In the genomic region with DNA sequence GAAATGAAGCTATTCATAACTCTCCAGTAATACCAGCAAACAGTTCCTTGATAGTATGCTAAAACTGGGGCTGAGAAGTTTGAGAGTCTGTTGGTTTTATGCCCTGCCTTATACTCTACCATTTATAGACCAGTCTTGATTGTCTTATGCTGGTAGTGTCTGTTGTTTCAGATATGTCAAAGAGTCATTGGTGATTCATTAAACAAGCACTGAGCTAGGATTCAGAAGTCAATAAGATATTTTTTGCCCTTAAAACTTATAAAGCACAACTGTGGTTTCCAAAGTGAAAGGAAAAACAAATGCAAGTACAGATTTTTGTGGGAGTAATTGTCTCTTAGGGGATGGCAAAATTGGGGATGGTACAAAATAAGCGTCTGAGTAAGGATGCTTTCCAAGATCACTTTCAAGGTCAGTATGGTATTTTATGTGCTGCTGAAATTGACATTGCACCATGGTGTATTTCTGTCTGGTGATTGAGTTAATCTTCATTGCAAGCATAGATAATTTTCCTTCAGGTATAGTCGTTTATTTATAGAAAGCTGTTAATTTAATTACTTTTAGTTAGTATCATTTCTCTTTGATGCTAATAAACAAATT, we compare ENCODE assay signal across 2 cellular contexts.
A peak's percentile ranks its signal among the peaks of the same experiment; 100 is the strongest.
TF ChIP-seq lines count a peak whose summit lies in the region.

No MANE protein-coding gene starts in this region.

TF ChIP-seq in SK-N-SH, 30 proteins besides CTCF, POLR2A, EP300 and RAD21:
- TF ChIP-seq USF1 (IDR thresholded peaks at IDR 0.05; ENCODE audit: borderline replicate concordance, low read depth) (no peak), TCF12 (IDR thresholded peaks at IDR 0.05) (no peak), JUND (IDR thresholded peaks at IDR 0.05) (0 out of 2 replicates have a peak, but pooled peaks have one; percentile 37), MAX (IDR thresholded peaks at IDR 0.05; ENCODE audit: low read depth) (no peak), MEF2A (IDR thresholded peaks at IDR 0.05; ENCODE audit: borderline replicate concordance, low read depth) (no peak), CHD2 (IDR thresholded peaks at IDR 0.05; ENCODE audit: low read length, partially characterized antibody) (no peak), NFIC (IDR thresholded peaks at IDR 0.05; ENCODE audit: borderline replicate concordance) (no peak), PBX3 (IDR thresholded peaks at IDR 0.05) (peak; percentile 39; the same call in 1 of the 2 replicates), POLR2AphosphoS5 (IDR thresholded peaks at IDR 0.05; ENCODE audit: low read depth, low read length) (no peak), FOSL2 (IDR thresholded peaks at IDR 0.05; ENCODE audit: borderline replicate concordance, low read depth) (peak; percentile 43; the same call in 1 of the 2 replicates)

TF ChIP-seq in endothelial cell of umbilical vein, 7 proteins besides CTCF, POLR2A, EP300 and RAD21 (continued from another document):
- TF ChIP-seq JUN (IDR thresholded peaks at IDR 0.05; ENCODE audit: borderline replicate concordance, insufficient read depth, insufficient read length, low read depth) (no peak), MYC (IDR thresholded peaks at IDR 0.05; ENCODE audit: low read depth, low read length) (no peak), POLR2AphosphoS5 (IDR thresholded peaks at IDR 0.05; ENCODE audit: insufficient read depth, low read depth, low read length) (no peak), GATA2 (IDR thresholded peaks at IDR 0.05; ENCODE audit: insufficient read depth, insufficient read length, low read depth, low read length) (no peak), MAX (IDR thresholded peaks at IDR 0.05; ENCODE audit: insufficient read depth, insufficient read length) (no peak)
